In genomic region chr6:90251295-90251992, GRCh38 we compare ENCODE assay signal across 10 cellular contexts. TPM values are rescaled to one million over a fixed set of nuclear protein-coding genes. Genes with fewer than 3 reads are reported as not detected.
DNase-seq lines count a peak whose midpoint lies in the region; ATAC-seq, FAIRE-seq and TF ChIP-seq lines count a peak whose summit lies in the region.
"Had no signal": no experiment of that assay in that cellular context is flagged by ENCODE, and none has a peak within 500 bp of the region (broad histone marks: within the 10 kb centered on the region; RNA-seq: fewer than 3 reads in every experiment).

No MANE protein-coding gene starts in this region.

- CTCF ChIA-PET in mammary epithelial cell (lab: Charles Lee; ENCODE audit: low non-redundant PET) = no interaction called here

- peak overlapping the region; percentile 79 for H3K4me2 ChIP-seq in mammary epithelial cell (ENCODE audit: insufficient read depth, low read depth, low read length)

- no peaks in the 10 kb centered on the region for H3K36me3 ChIP-seq in mammary epithelial cell (ENCODE audit: insufficient read depth, low read length)
- no peaks in the 10 kb centered on the region for H3K36me3 ChIP-seq in vagina

- H3K9me3 Mint-ChIP-seq in glutamatergic neuron (ENCODE audit: unreplicated experiment) = no peaks in the 10 kb centered on the region

- H3K27ac ChIP-seq in mammary epithelial cell (ENCODE audit: insufficient read depth, low read depth, low read length) (peak overlapping the region; percentile 60), vagina (no peak overlapping the region)

- peak; percentile 78 for DNase-seq in mammary epithelial cell
- DNase-seq in vagina (ENCODE audit: extremely low spot score in 2 of 2) = no peak
- DNase-seq in HTR-8/SVneo (ENCODE audit: insufficient read length, low spot score) = no peak
- DNase-seq in glutamatergic neuron = no peak
- DNase-seq in SIG-M5 treated with dmso at 0.1 percent for 504 hours (lab: John Stamatoyannopoulos, UW; ENCODE audit: unreplicated experiment) = no peak
- DNase-seq: effector memory CD4-positive, alpha-beta T cell; NCI-H226 had no signal

- WGBS in mammary epithelial cell (ENCODE audit: low coverage, missing lambda C conversion rate) = 4% methylated on average over 4 of the region's 4 CpGs

- H3K4me3 ChIP-seq in mammary epithelial cell (replicated peaks in 1 of 3; ENCODE audit: insufficient read depth in 1 of 3, low read depth in 2 of 3, low read length in 3 of 3) (peak overlapping the region in 1 of 3 experiments; percentile 15), vagina (no peak overlapping the region)

- H3K79me2 ChIP-seq in mammary epithelial cell (ENCODE audit: insufficient read depth, low read length) = no peaks in the 10 kb centered on the region

- dilution Hi-C loops in mammary epithelial cell (cut with HindIII; ENCODE audit: low sequenced_read_pairs) = no loop called here

- FAIRE-seq in HTR-8/SVneo (lab: Jason Lieb, UNC) = no peak

- no peaks in the 10 kb centered on the region for H3K27me3 ChIP-seq in mammary epithelial cell (ENCODE audit: insufficient read depth, low read length)
- H3K27me3 ChIP-seq in vagina = no peaks in the 10 kb centered on the region

- no peak overlapping the region for H3K27ac Mint-ChIP-seq in glutamatergic neuron (ENCODE audit: unreplicated experiment)

- H3K27me3 Mint-ChIP-seq in glutamatergic neuron (ENCODE audit: unreplicated experiment) = no peaks in the 10 kb centered on the region

- ATAC-seq in GM18517 (IDR thresholded peaks at IDR 0.05; ENCODE audit: unreplicated experiment) = peak; percentile 99
- ATAC-seq in GM21367 (IDR thresholded peaks at IDR 0.05; ENCODE audit: unreplicated experiment) = peak; percentile 88
- peak; percentile 90 for ATAC-seq in HG03175 (IDR thresholded peaks at IDR 0.05; ENCODE audit: unreplicated experiment)

- intact Hi-C loops in mammary epithelial cell (cut with micrococcal nuclease) = loop anchor here (2.0 kb wide), 1 partner anchor 33 kb away; no protein-coding TSS in a partner anchor
- intact Hi-C loops in vagina (cut with DNase I) = no loop called here

- peaks cover 23% of the 10 kb centered on the region for H3K4me1 ChIP-seq in mammary epithelial cell (ENCODE audit: insufficient read depth, low read length)
- no peaks in the 10 kb centered on the region for H3K4me1 ChIP-seq in vagina

- H3K36me3 Mint-ChIP-seq in glutamatergic neuron (ENCODE audit: unreplicated experiment) = peaks cover 5% of the 10 kb centered on the region

- in situ Hi-C loops in mammary epithelial cell (cut with MboI; ENCODE audit: low sequenced_read_pairs in 2 of 2) = no loop called here

- H3K9ac ChIP-seq in mammary epithelial cell (ENCODE audit: insufficient read depth, low read length) = peak overlapping the region; percentile 26

- no peaks in the 10 kb centered on the region for H3K9me3 ChIP-seq in mammary epithelial cell (replicated peaks; ENCODE audit: insufficient read depth, low read length)
- no peaks in the 10 kb centered on the region for H3K9me3 ChIP-seq in vagina

- BruUV-seq in mammary epithelial cell (replicated peaks; lab: Mats Ljungman, UMichigan) = no TSS peak

- no peak overlapping the region for H3K4me3 Mint-ChIP-seq in glutamatergic neuron (ENCODE audit: unreplicated experiment)

- TF ChIP-seq POLR2A in vagina (IDR thresholded peaks at IDR 0.05) = no peak

- no peaks in the 10 kb centered on the region for H4K20me1 ChIP-seq in mammary epithelial cell (ENCODE audit: insufficient read depth, low read length)

- no peak for TF ChIP-seq CTCF in mammary epithelial cell (conservative IDR thresholded peaks at IDR 0.05 in 1 of 2, IDR thresholded peaks at IDR 0.05 in 1 of 2; ENCODE audit: extremely low read depth in 1 of 2, insufficient read depth in 1 of 2, low read depth in 1 of 2, low read length in 2 of 2)
- no peak for TF ChIP-seq CTCF in vagina (IDR thresholded peaks at IDR 0.05)
- no peak for TF ChIP-seq CTCF in glutamatergic neuron (IDR thresholded peaks at IDR 0.05; ENCODE audit: partially characterized antibody, unreplicated experiment)

- peaks cover 1% of the 10 kb centered on the region for H3K4me1 Mint-ChIP-seq in glutamatergic neuron (ENCODE audit: low read depth, unreplicated experiment)

- peak overlapping the region; percentile 65 for H2AFZ ChIP-seq in mammary epithelial cell (ENCODE audit: low read depth, low read length)

RNA-seq across cellular contexts. Expression of gene BACH2, which starts 45.2 kb away (rescaled TPM):
- total RNA-seq in mammary epithelial cell (1 to 10 TPM; 3.6 to 4.5 TPM), vagina (6.4 TPM), glutamatergic neuron (ENCODE audit: unreplicated experiment) (96.4 TPM)
- 0.52 TPM for polyA plus RNA-seq in mammary epithelial cell
- polyA minus RNA-seq in mammary epithelial cell = 0.57 TPM

Comparison
In these comparisons a context has a peak if more than half of its experiments do, and no peak if none do; other contexts are left out.
1. RNA of gene BACH2, which starts 45.2 kb away (total RNA-seq): 96.4 TPM in glutamatergic neuron (single experiment); 6.4 TPM in vagina (single experiment) and 3.6 to 4.5 TPM in mammary epithelial cell; every median in the first group is over 10 times any median in the second.
2. Peak in every context shown above with its lines, with median percentiles within 50 percentile points of each other: ATAC-seq.